15 cellular contexts compared by ENCODE assay signal in genomic region chr11:126385991-126386728, GRCh38. TPM values are rescaled to one million over a fixed set of nuclear protein-coding genes. Genes with fewer than 3 reads are reported as not detected.
DNase-seq lines count a peak whose midpoint lies in the region; ATAC-seq and TF ChIP-seq lines count a peak whose summit lies in the region.
"Had no signal": no experiment of that assay in that cellular context is flagged by ENCODE, and none has a peak within 500 bp of the region (broad histone marks: within the 10 kb centered on the region; RNA-seq: fewer than 3 reads in every experiment).

No MANE protein-coding gene starts in this region.

- H3K36me3 ChIP-seq in heart left ventricle (no peaks in the 10 kb centered on the region), aorta (ENCODE audit: control insufficient read depth in 1 of 2, insufficient read depth in 2 of 2, low read length in 1 of 2) (no peaks in the 10 kb centered on the region), gastrocnemius medialis (no peaks in the 10 kb centered on the region)

- TF ChIP-seq CTCF in heart left ventricle (IDR thresholded peaks at IDR 0.05): no peak
- no peak for TF ChIP-seq CTCF in neural crest cell (conservative IDR thresholded peaks at IDR 0.05)
- TF ChIP-seq CTCF in gastrocnemius medialis (IDR thresholded peaks at IDR 0.05 in 4 of 5, conservative IDR thresholded peaks at IDR 0.05 in 1 of 5): no peak

- peak overlapping the region; percentile 12 for H3K27ac Mint-ChIP-seq in activated naive CD8-positive, alpha-beta T cell treated with anti-CD3 and anti-CD28 coated beads, Interleukin-2, amount 10 ng/mL, durations not matched to agents 7 days and 5 days
- no peak overlapping the region for H3K27ac Mint-ChIP-seq in activated naive CD8-positive, alpha-beta T cell treated with anti-CD3 and anti-CD28 coated beads for 36 hours
- peak overlapping the region; percentile 83 for H3K27ac Mint-ChIP-seq in neural crest cell (ENCODE audit: unreplicated experiment)
- no peak overlapping the region for H3K27ac Mint-ChIP-seq in T-helper 2 cell treated with Interferon-gamma antibody and Interleukin-4, amounts not matched to agents 5 μg/mL and 100 μg/mL, for 36 hours

- H3K4me1 ChIP-seq in heart left ventricle (peaks cover 4 to 63% (median 30%) of the 10 kb centered on the region in 12 donors), aorta (ENCODE audit: control insufficient read depth in 1 of 2, insufficient read depth in 2 of 2, low read length in 2 of 2) (no peaks in the 10 kb centered on the region), gastrocnemius medialis (peaks cover 0 to 6% of the 10 kb centered on the region in 2 donors)

- ATAC-seq in activated naive CD8-positive, alpha-beta T cell treated with anti-CD3 and anti-CD28 coated beads, Interleukin-2, amount 10 ng/mL, durations not matched to agents 7 days and 5 days (ENCODE audit: low read depth): no peak
- ATAC-seq in heart left ventricle: peak; percentile 5 to 13 (median 11)
- ATAC-seq in aorta (ENCODE audit: low FRiP score): no peak
- ATAC-seq in gastrocnemius medialis: no peak

- intact Hi-C loops in heart left ventricle (cut with DNase I) (no loop called here), aorta (cut with DNase I) (no loop called here), gastrocnemius medialis (cut with DNase I; ENCODE audit: low total_unique reads) (no loop called here)

- no peak for DNase-seq in activated naive CD8-positive, alpha-beta T cell treated with anti-CD3 and anti-CD28 coated beads, Interleukin-2, amount 10 ng/mL, durations not matched to agents 7 days and 5 days
- DNase-seq in activated naive CD8-positive, alpha-beta T cell treated with anti-CD3 and anti-CD28 coated beads for 36 hours: no peak
- DNase-seq in heart left ventricle (no peak), neural crest cell (ENCODE audit: low read depth, low spot score) (no peak), aorta (peak; percentile 29 to 31), NCI-H1694 (lab: John Stamatoyannopoulos, UW) (no peak), gastrocnemius medialis (no peak)
- DNase-seq in T-helper 2 cell treated with Interferon-gamma antibody and Interleukin-4, amounts not matched to agents 5 μg/mL and 100 μg/mL, for 36 hours (ENCODE audit: low spot score): no peak
- DNase-seq: activated effector memory CD4-positive, alpha-beta T cell treated with Interleukin-2 at 50 U/mL for 16 hours; amygdala; CD4-positive, CD25-positive, alpha-beta regulatory T cell; DND-41; NCI-H2107; NCI-H748 treated with DMSO at 0.1 percent for 48 hours had no signal

- in situ Hi-C loops in gastrocnemius medialis (cut with MboI; ENCODE audit: low sequenced_read_pairs in 4 of 4): no loop called here

- H3K4me3 Mint-ChIP-seq in activated naive CD8-positive, alpha-beta T cell treated with anti-CD3 and anti-CD28 coated beads, Interleukin-2, amount 10 ng/mL, durations not matched to agents 7 days and 5 days: no peak overlapping the region
- H3K4me3 Mint-ChIP-seq in activated naive CD8-positive, alpha-beta T cell treated with anti-CD3 and anti-CD28 coated beads for 36 hours: no peak overlapping the region
- H3K4me3 Mint-ChIP-seq in neural crest cell: no peak overlapping the region
- H3K4me3 Mint-ChIP-seq in T-helper 2 cell treated with Interferon-gamma antibody and Interleukin-4, amounts not matched to agents 5 μg/mL and 100 μg/mL, for 36 hours: no peak overlapping the region
- H3K4me3 Mint-ChIP-seq: CD4-positive, CD25-positive, alpha-beta regulatory T cell had no signal

- H3K27me3 Mint-ChIP-seq in activated naive CD8-positive, alpha-beta T cell treated with anti-CD3 and anti-CD28 coated beads, Interleukin-2, amount 10 ng/mL, durations not matched to agents 7 days and 5 days: no peaks in the 10 kb centered on the region
- no peaks in the 10 kb centered on the region for H3K27me3 Mint-ChIP-seq in activated naive CD8-positive, alpha-beta T cell treated with anti-CD3 and anti-CD28 coated beads for 36 hours
- no peaks in the 10 kb centered on the region for H3K27me3 Mint-ChIP-seq in neural crest cell (ENCODE audit: low read depth)
- no peaks in the 10 kb centered on the region for H3K27me3 Mint-ChIP-seq in T-helper 2 cell treated with Interferon-gamma antibody and Interleukin-4, amounts not matched to agents 5 μg/mL and 100 μg/mL, for 36 hours (ENCODE audit: low read depth)
- H3K27me3 Mint-ChIP-seq: CD4-positive, CD25-positive, alpha-beta regulatory T cell had no signal

- H3K27me3 ChIP-seq in heart left ventricle (no peaks in the 10 kb centered on the region), aorta (ENCODE audit: control insufficient read depth in 1 of 2, insufficient read depth in 2 of 2, low read length in 1 of 2) (no peaks in the 10 kb centered on the region), gastrocnemius medialis (no peaks in the 10 kb centered on the region)

- POLR2A ChIA-PET in activated naive CD8-positive, alpha-beta T cell treated with anti-CD3 and anti-CD28 coated beads, Interleukin-2, amount 10 ng/mL, durations not matched to agents 7 days and 5 days (lab: Charles Lee): no interaction called here

- 63 to 67% (median 66%) methylated on average over 8 of the region's 8 CpGs for WGBS in heart left ventricle, 4 donors
- WGBS in aorta, 2 donors: 65 to 68% methylated on average over 7 to 8 of the region's 8 CpGs

- TF ChIP-seq POLR2A in heart left ventricle (IDR thresholded peaks at IDR 0.05) (no peak), gastrocnemius medialis (IDR thresholded peaks at IDR 0.05) (no peak)

- H3K9me3 ChIP-seq in heart left ventricle (no peaks in the 10 kb centered on the region), aorta (ENCODE audit: control insufficient read depth, low read length) (no peaks in the 10 kb centered on the region), gastrocnemius medialis (no peaks in the 10 kb centered on the region)

- no peak overlapping the region for H3K4me3 ChIP-seq in heart left ventricle
- H3K4me3 ChIP-seq in aorta (ENCODE audit: low read length in 2 of 2): no peak overlapping the region
- no peak overlapping the region for H3K4me3 ChIP-seq in gastrocnemius medialis
- H3K4me3 ChIP-seq: coronary artery had no signal

- H3K9me3 Mint-ChIP-seq in activated naive CD8-positive, alpha-beta T cell treated with anti-CD3 and anti-CD28 coated beads, Interleukin-2, amount 10 ng/mL, durations not matched to agents 7 days and 5 days: no peaks in the 10 kb centered on the region
- H3K9me3 Mint-ChIP-seq in activated naive CD8-positive, alpha-beta T cell treated with anti-CD3 and anti-CD28 coated beads for 36 hours: no peaks in the 10 kb centered on the region
- H3K9me3 Mint-ChIP-seq in neural crest cell: no peaks in the 10 kb centered on the region
- no peaks in the 10 kb centered on the region for H3K9me3 Mint-ChIP-seq in T-helper 2 cell treated with Interferon-gamma antibody and Interleukin-4, amounts not matched to agents 5 μg/mL and 100 μg/mL, for 36 hours
- H3K9me3 Mint-ChIP-seq: CD4-positive, CD25-positive, alpha-beta regulatory T cell had no signal

- H3K4me1 Mint-ChIP-seq in activated naive CD8-positive, alpha-beta T cell treated with anti-CD3 and anti-CD28 coated beads, Interleukin-2, amount 10 ng/mL, durations not matched to agents 7 days and 5 days: peaks cover 7% of the 10 kb centered on the region
- H3K4me1 Mint-ChIP-seq in activated naive CD8-positive, alpha-beta T cell treated with anti-CD3 and anti-CD28 coated beads for 36 hours: peaks cover 2% of the 10 kb centered on the region
- peaks cover 12% of the 10 kb centered on the region for H3K4me1 Mint-ChIP-seq in neural crest cell
- H3K4me1 Mint-ChIP-seq in T-helper 2 cell treated with Interferon-gamma antibody and Interleukin-4, amounts not matched to agents 5 μg/mL and 100 μg/mL, for 36 hours (ENCODE audit: low read depth): no peaks in the 10 kb centered on the region

- H3K36me3 Mint-ChIP-seq in activated naive CD8-positive, alpha-beta T cell treated with anti-CD3 and anti-CD28 coated beads, Interleukin-2, amount 10 ng/mL, durations not matched to agents 7 days and 5 days: no peaks in the 10 kb centered on the region
- H3K36me3 Mint-ChIP-seq in activated naive CD8-positive, alpha-beta T cell treated with anti-CD3 and anti-CD28 coated beads for 36 hours: no peaks in the 10 kb centered on the region
- H3K36me3 Mint-ChIP-seq in neural crest cell (ENCODE audit: low read depth): no peaks in the 10 kb centered on the region
- no peaks in the 10 kb centered on the region for H3K36me3 Mint-ChIP-seq in T-helper 2 cell treated with Interferon-gamma antibody and Interleukin-4, amounts not matched to agents 5 μg/mL and 100 μg/mL, for 36 hours (ENCODE audit: low read depth)
- H3K36me3 Mint-ChIP-seq: CD4-positive, CD25-positive, alpha-beta regulatory T cell had no signal

- H3K27ac ChIP-seq in heart left ventricle (peak overlapping the region in 11 of 12 donors; percentile 9 to 75 (median 43)), aorta (ENCODE audit: low read depth in 1 of 2, low read length in 2 of 2) (no peak overlapping the region), gastrocnemius medialis (no peak overlapping the region)

RNA-seq across cellular contexts. Expression of gene ST3GAL4, which starts 30.7 kb away (rescaled TPM):
- total RNA-seq in activated naive CD8-positive, alpha-beta T cell treated with anti-CD3 and anti-CD28 coated beads, Interleukin-2, amount 10 ng/mL, durations not matched to agents 7 days and 5 days: 1 to 10 TPM; 6.3 to 8.5 TPM
- 10 to 100 TPM; 10.6 to 11.8 TPM for total RNA-seq in activated naive CD8-positive, alpha-beta T cell treated with anti-CD3 and anti-CD28 coated beads for 36 hours
- total RNA-seq in heart left ventricle: 10 to 100 TPM; 30.6 to 88.5 (median 59.8) TPM
- 100 to 1,000 TPM in 1 of 2 donors, 10 to 100 TPM in 1; 66.1 to 168 TPM for polyA plus RNA-seq in heart left ventricle
- total RNA-seq in neural crest cell: 22.4 and 23.1 TPM in 2 replicates
- total RNA-seq in aorta: 10 to 100 TPM; 26.5 to 36.3 TPM
- 10 to 100 TPM; 25.4 to 29.9 TPM for polyA plus RNA-seq in aorta
- total RNA-seq in gastrocnemius medialis: 10 to 100 TPM in 2 of 4 donors, 1 to 10 TPM in 2; 3.4 to 12.4 (median 9.6) TPM

Comparison
In these comparisons a context has a peak if more than half of its experiments do, and no peak if none do; other contexts are left out.
1. H3K27ac Mint-ChIP-seq: peak in activated naive CD8-positive, alpha-beta T cell treated with anti-CD3 and anti-CD28 coated beads, Interleukin-2, amount 10 ng/mL, durations not matched to agents 7 days and 5 days (single experiment) and neural crest cell (single experiment); none in activated naive CD8-positive, alpha-beta T cell treated with anti-CD3 and anti-CD28 coated beads for 36 hours (single experiment) and T-helper 2 cell treated with Interferon-gamma antibody and Interleukin-4, amounts not matched to agents 5 μg/mL and 100 μg/mL, for 36 hours (single experiment).
2. ATAC-seq: peak in heart left ventricle (4 of 4); none in activated naive CD8-positive, alpha-beta T cell treated with anti-CD3 and anti-CD28 coated beads, Interleukin-2, amount 10 ng/mL, durations not matched to agents 7 days and 5 days (single experiment), aorta (single experiment) and gastrocnemius medialis (0 of 2).
3. DNase-seq: peak in aorta (2 of 2); none in activated naive CD8-positive, alpha-beta T cell treated with anti-CD3 and anti-CD28 coated beads, Interleukin-2, amount 10 ng/mL, durations not matched to agents 7 days and 5 days (single experiment), activated naive CD8-positive, alpha-beta T cell treated with anti-CD3 and anti-CD28 coated beads for 36 hours (single experiment), heart left ventricle (0 of 5), neural crest cell (single experiment), T-helper 2 cell treated with Interferon-gamma antibody and Interleukin-4, amounts not matched to agents 5 μg/mL and 100 μg/mL, for 36 hours (single experiment), NCI-H1694 (single experiment) and gastrocnemius medialis (0 of 2).
4. H3K27ac ChIP-seq: peak in heart left ventricle (11 of 12); none in aorta (0 of 2) and gastrocnemius medialis (0 of 4).